8 cellular contexts compared by ENCODE assay signal in the genomic region with DNA sequence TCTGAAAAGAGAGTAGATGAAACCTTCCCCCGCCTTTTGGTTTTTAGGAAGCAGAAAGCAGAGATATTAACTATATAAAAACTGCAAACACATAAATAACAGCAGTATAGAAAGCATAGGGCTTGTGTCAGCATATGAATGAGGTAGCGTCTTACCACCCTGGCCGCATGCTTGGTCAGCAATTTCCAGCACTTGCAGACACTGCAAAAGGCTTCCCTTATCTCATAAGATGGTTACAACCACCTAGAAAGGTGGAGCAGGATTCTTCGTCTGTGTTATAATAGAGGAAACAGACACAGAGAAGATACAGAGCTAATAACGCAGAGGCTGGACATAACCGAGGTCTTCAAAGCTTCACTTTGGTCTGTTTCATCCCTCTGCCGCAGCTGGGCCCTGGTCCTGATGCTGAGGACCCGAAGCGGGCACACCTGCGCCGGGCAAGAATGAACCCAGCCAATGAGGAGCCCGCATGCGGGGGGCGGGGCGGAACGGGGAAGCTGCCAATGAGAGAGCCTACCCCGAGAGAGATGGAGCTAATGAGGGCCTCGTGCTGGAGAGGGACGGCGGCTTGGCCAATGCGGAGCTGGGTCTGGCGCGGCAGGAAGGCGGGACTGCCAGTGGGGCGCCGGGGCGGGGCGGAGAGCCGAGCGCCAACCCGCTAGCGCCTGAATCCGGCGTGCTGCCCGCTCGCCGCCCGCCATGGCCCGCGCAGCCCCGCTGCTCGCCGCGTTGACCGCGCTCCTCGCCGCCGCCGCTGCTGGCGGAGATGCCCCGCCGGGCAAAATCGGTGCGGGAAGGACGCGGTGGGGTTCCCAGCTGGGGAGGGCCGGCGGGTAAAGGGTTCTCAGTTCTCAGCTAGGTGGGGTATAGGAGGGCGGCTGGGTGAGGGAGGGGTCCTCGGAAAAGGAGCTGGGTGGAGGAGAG. TPM values are rescaled to one million over a fixed set of nuclear protein-coding genes. Genes with fewer than 3 reads are reported as not detected.
DNase-seq lines count a peak whose midpoint lies in the region; ATAC-seq, FAIRE-seq and TF ChIP-seq lines count a peak whose summit lies in the region.

A gene with protein sequence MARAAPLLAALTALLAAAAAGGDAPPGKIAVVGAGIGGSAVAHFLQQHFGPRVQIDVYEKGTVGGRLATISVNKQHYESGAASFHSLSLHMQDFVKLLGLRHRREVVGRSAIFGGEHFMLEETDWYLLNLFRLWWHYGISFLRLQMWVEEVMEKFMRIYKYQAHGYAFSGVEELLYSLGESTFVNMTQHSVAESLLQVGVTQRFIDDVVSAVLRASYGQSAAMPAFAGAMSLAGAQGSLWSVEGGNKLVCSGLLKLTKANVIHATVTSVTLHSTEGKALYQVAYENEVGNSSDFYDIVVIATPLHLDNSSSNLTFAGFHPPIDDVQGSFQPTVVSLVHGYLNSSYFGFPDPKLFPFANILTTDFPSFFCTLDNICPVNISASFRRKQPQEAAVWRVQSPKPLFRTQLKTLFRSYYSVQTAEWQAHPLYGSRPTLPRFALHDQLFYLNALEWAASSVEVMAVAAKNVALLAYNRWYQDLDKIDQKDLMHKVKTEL (plus strand): TSS at position 677 of the 924 bp plus-strand sequence. CDS start 23 bp downstream, at position 700.

- H3K9me3 Mint-ChIP-seq in stimulated activated naive CD8-positive, alpha-beta T cell treated with anti-CD3 and anti-CD28 coated beads, Interleukin-15, amount 100 ng/mL, for 72 hours: no peaks in the 10 kb centered on the region

- H3K4me2 ChIP-seq in MM.1S (ENCODE audit: low read depth, low read length): peak within 1 kb of the TSS; percentile 87
- H3K4me2 ChIP-seq in neural cell (ENCODE audit: low read length): peak within 1 kb of the TSS; percentile 98

- peaks cover 67% of the 10 kb centered on the region for H3K4me1 ChIP-seq in MM.1S (ENCODE audit: low read length)

- H3K4me3 Mint-ChIP-seq in stimulated activated naive CD8-positive, alpha-beta T cell treated with anti-CD3 and anti-CD28 coated beads, Interleukin-15, amount 100 ng/mL, for 72 hours: peak within 1 kb of the TSS; percentile 97 to 98

- H3K36me3 ChIP-seq in MM.1S (replicated peaks; ENCODE audit: insufficient read depth, low read length) (peaks cover 4% of the 10 kb centered on the region; the same call in 1 of the 2 replicates), neural cell (ENCODE audit: insufficient read depth, low read length) (no peaks in the 10 kb centered on the region)

- no peak for TF ChIP-seq CTCF in MM.1S (IDR thresholded peaks at IDR 0.05; ENCODE audit: low read length)
- no peak for TF ChIP-seq CTCF in foreskin fibroblast (IDR thresholded peaks at IDR 0.05; ENCODE audit: low read depth, low read length)
- TF ChIP-seq CTCF in neural cell (IDR thresholded peaks at IDR 0.05; ENCODE audit: poor library complexity, severe bottlenecking): peak; percentile 43

- DNase-seq in HCEC 1CT (peak; percentile 96), MM.1S (peak; percentile 96), SHP77 treated with DMSO at 0.1 percent for 48 hours (lab: John Stamatoyannopoulos, UW) (peak; percentile 94), foreskin fibroblast (peak; percentile 95 to 98)
- DNase-seq in activated effector memory CD4-positive, alpha-beta T cell treated with anti-CD3 and anti-CD28 coated beads, Interleukin-2, amount 50 U/mL, for 16 hours: peak; percentile 100
- peak; percentile 92 to 98 for DNase-seq in stimulated activated naive CD8-positive, alpha-beta T cell treated with anti-CD3 and anti-CD28 coated beads, Interleukin-15, amount 100 ng/mL, for 72 hours

- no peak for TF ChIP-seq RAD21 in neural cell (conservative IDR thresholded peaks at IDR 0.05)

- peak; percentile 65 for TF ChIP-seq EP300 in neural cell (conservative IDR thresholded peaks at IDR 0.05; ENCODE audit: poor library complexity, severe bottlenecking)

- H2AFZ ChIP-seq in MM.1S (ENCODE audit: low read length) (peak within 1 kb of the TSS; percentile 56), neural cell (ENCODE audit: low read depth, low read length) (peak within 1 kb of the TSS; percentile 93)

- no peaks in the 10 kb centered on the region for H3K9me3 ChIP-seq in MM.1S (replicated peaks; ENCODE audit: insufficient read depth, low read length)
- no peaks in the 10 kb centered on the region for H3K9me3 ChIP-seq in neural cell (ENCODE audit: low read length)

- H4K20me1 ChIP-seq in MM.1S (ENCODE audit: insufficient read depth, low read length) (no peaks in the 10 kb centered on the region), neural cell (ENCODE audit: insufficient read depth) (no peaks in the 10 kb centered on the region)

- H3K9ac ChIP-seq in MM.1S (ENCODE audit: low read length) (peak within 1 kb of the TSS; percentile 94), neural cell (ENCODE audit: low read length) (peak within 1 kb of the TSS; percentile 77)

- H3K4me3 ChIP-seq in MM.1S (ENCODE audit: low read length): peak within 1 kb of the TSS; percentile 89
- peak within 1 kb of the TSS; percentile 73 to 79 for H3K4me3 ChIP-seq in foreskin fibroblast (ENCODE audit: low read depth in 1 of 2, low read length in 2 of 2)
- peak within 1 kb of the TSS; percentile 83 for H3K4me3 ChIP-seq in neural cell (ENCODE audit: low read length)

- peaks cover 56% of the 10 kb centered on the region for H3K79me2 ChIP-seq in MM.1S (ENCODE audit: low read length)
- no peaks in the 10 kb centered on the region for H3K79me2 ChIP-seq in neural cell (replicated peaks; ENCODE audit: insufficient read depth, low read length)

- H3K9me2 ChIP-seq in MM.1S (replicated peaks; ENCODE audit: insufficient read depth, low read length) (no peaks in the 10 kb centered on the region), neural cell (ENCODE audit: insufficient read depth, low read length) (no peaks in the 10 kb centered on the region)

- H3K27me3 Mint-ChIP-seq in stimulated activated naive CD8-positive, alpha-beta T cell treated with anti-CD3 and anti-CD28 coated beads, Interleukin-15, amount 100 ng/mL, for 72 hours: no peaks in the 10 kb centered on the region

- H3K27ac Mint-ChIP-seq in stimulated activated naive CD8-positive, alpha-beta T cell treated with anti-CD3 and anti-CD28 coated beads, Interleukin-15, amount 100 ng/mL, for 72 hours: peak within 1 kb of the TSS; percentile 90 to 94

- H3F3A ChIP-seq in MM.1S (ENCODE audit: insufficient read depth, low read length) (peaks cover 55% of the 10 kb centered on the region), neural cell (ENCODE audit: insufficient read depth, low read length, poor library complexity, severe bottlenecking) (no peaks in the 10 kb centered on the region)

- peak; percentile 95 for FAIRE-seq in G401.6 (lab: Jason Lieb, UNC)

- H3K27ac ChIP-seq in MM.1S (ENCODE audit: low read length): peak within 1 kb of the TSS; percentile 71
- peak within 1 kb of the TSS; percentile 74 for H3K27ac ChIP-seq in neural cell (ENCODE audit: low read length)

- H3K4me1 Mint-ChIP-seq in stimulated activated naive CD8-positive, alpha-beta T cell treated with anti-CD3 and anti-CD28 coated beads, Interleukin-15, amount 100 ng/mL, for 72 hours: peaks cover 75% of the 10 kb centered on the region

- no peaks in the 10 kb centered on the region for H3K27me3 ChIP-seq in MM.1S (replicated peaks; ENCODE audit: insufficient read depth, low read length)
- no peaks in the 10 kb centered on the region for H3K27me3 ChIP-seq in neural cell (ENCODE audit: insufficient read depth, low read depth, low read length)

- ATAC-seq in stimulated activated naive CD8-positive, alpha-beta T cell treated with anti-CD3 and anti-CD28 coated beads, Interleukin-15, amount 100 ng/mL, for 72 hours: peak; percentile 98

TF ChIP-seq in neural cell, 6 proteins besides CTCF, POLR2A, EP300 and RAD21:
- TF ChIP-seq MXI1 (conservative IDR thresholded peaks at IDR 0.05; ENCODE audit: poor library complexity, severe bottlenecking): peak; percentile 96
- peak; percentile 56 for TF ChIP-seq POLR2AphosphoS5 (IDR thresholded peaks at IDR 0.05)
- TF ChIP-seq, protein P1, sequence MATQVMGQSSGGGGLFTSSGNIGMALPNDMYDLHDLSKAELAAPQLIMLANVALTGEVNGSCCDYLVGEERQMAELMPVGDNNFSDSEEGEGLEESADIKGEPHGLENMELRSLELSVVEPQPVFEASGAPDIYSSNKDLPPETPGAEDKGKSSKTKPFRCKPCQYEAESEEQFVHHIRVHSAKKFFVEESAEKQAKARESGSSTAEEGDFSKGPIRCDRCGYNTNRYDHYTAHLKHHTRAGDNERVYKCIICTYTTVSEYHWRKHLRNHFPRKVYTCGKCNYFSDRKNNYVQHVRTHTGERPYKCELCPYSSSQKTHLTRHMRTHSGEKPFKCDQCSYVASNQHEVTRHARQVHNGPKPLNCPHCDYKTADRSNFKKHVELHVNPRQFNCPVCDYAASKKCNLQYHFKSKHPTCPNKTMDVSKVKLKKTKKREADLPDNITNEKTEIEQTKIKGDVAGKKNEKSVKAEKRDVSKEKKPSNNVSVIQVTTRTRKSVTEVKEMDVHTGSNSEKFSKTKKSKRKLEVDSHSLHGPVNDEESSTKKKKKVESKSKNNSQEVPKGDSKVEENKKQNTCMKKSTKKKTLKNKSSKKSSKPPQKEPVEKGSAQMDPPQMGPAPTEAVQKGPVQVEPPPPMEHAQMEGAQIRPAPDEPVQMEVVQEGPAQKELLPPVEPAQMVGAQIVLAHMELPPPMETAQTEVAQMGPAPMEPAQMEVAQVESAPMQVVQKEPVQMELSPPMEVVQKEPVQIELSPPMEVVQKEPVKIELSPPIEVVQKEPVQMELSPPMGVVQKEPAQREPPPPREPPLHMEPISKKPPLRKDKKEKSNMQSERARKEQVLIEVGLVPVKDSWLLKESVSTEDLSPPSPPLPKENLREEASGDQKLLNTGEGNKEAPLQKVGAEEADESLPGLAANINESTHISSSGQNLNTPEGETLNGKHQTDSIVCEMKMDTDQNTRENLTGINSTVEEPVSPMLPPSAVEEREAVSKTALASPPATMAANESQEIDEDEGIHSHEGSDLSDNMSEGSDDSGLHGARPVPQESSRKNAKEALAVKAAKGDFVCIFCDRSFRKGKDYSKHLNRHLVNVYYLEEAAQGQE (IDR thresholded peaks at IDR 0.05; ENCODE audit: borderline replicate concordance): no peak
- no peak for TF ChIP-seq EZH2 (IDR thresholded peaks at IDR 0.05; ENCODE audit: borderline replicate concordance, insufficient read depth, low read length, poor library complexity, severe bottlenecking)
- peak; percentile 30 for TF ChIP-seq SMC3 (conservative IDR thresholded peaks at IDR 0.05; ENCODE audit: poor library complexity)

RNA-seq across cellular contexts. Expression of the gene that starts here (rescaled TPM):
- 19.5 and 21.1 TPM in 2 replicates for polyA plus RNA-seq in neural cell
- polyA minus RNA-seq in neural cell: 19.3 and 20.5 TPM in 2 replicates

Comparison
In these comparisons a context has a peak if more than half of its experiments do, and no peak if none do; other contexts are left out.
1. Peak in every context shown above with its lines: DNase-seq, ATAC-seq, H3K4me3 ChIP-seq and H3K27ac ChIP-seq.